17 cellular contexts compared by ENCODE assay signal in the genomic region with DNA sequence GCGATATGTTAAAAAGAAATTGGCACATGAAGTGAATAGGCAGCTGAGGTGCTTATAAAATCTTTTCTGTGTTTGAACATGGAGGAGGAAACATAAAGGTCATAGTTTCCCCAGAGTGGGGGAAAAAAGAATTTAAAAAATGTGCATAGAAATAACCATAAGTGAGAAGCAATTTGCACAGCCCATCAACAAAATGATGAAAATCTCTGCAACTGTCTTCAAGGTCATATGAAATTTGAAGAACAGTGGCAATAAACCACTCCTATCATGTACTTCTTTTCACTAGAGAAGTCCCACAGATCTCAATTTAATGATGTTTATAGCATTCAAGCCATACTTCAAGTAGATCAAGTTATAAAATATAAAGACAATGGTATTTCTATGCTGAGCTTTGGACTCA. TPM values are rescaled to one million over a fixed set of nuclear protein-coding genes. Genes with fewer than 3 reads are reported as not detected.
DNase-seq lines count a peak whose midpoint lies in the region; ATAC-seq and TF ChIP-seq lines count a peak whose summit lies in the region.
"Had no signal": no experiment of that assay in that cellular context is flagged by ENCODE, and none has a peak within 500 bp of the region (broad histone marks: within the 10 kb centered on the region; RNA-seq: fewer than 3 reads in every experiment).

No MANE protein-coding gene starts in this region.

- H3K4me3 Mint-ChIP-seq in chondrocyte (ENCODE audit: unreplicated experiment) = no peak overlapping the region
- H3K4me3 Mint-ChIP-seq: B cell; CD8-positive, alpha-beta T cell; H9 had no signal

- H3K27ac Mint-ChIP-seq in chondrocyte (ENCODE audit: unreplicated experiment) = peak overlapping the region; percentile 22
- H3K27ac Mint-ChIP-seq: B cell; CD8-positive, alpha-beta T cell; H9 had no signal

- POLR2A ChIA-PET in HCT116 (lab: Charles Lee) = no interaction called here

- no peaks in the 10 kb centered on the region for H3K9me2 ChIP-seq in HCT116 (ENCODE audit: insufficient read depth)

- DNase-seq in HCT116 (ENCODE audit: low read depth, low spot score) = no peak
- peak in 1 of 2 experiments; percentile 62 for DNase-seq in SJSA1 (ENCODE audit: low read depth in 1 of 2, low spot score in 2 of 2)
- DNase-seq in chondrocyte (ENCODE audit: low spot score) = no peak
- DNase-seq in fibroblast of the aortic adventitia (ENCODE audit: low read depth) = peak; percentile 5
- no peak for DNase-seq in NCI-H2107 treated with DMSO at 0.1 percent for 48 hours (lab: John Stamatoyannopoulos, UW; ENCODE audit: unreplicated experiment)
- DNase-seq in activated CD4-positive, alpha-beta T cell treated with anti-CD3 and anti-CD28 coated beads for 4 hours = no peak
- no peak for DNase-seq in stimulated activated CD4-positive, alpha-beta T cell treated with anti-CD3 and anti-CD28 coated beads, Interleukin-2, amount 100 ng/mL, for 48 hours
- DNase-seq: 8988T; Calu3; CD8-positive, alpha-beta T cell; DMS79 treated with DMSO at 0.1 percent for 48 hours; GF-D8; H9 had no signal

- H3K27me3 ChIP-seq in HCT116 (ENCODE audit: insufficient read depth, low read length) (no peaks in the 10 kb centered on the region), SJSA1 (replicated peaks) (no peaks in the 10 kb centered on the region)
- H3K27me3 ChIP-seq: BLaER1 treated with 17β-estradiol and CSF1 and Interleukin-3, amounts not matched to agents 10 nM and 100 nM had no signal

- ATAC-seq in HCT116 (no peak), HG03108 (IDR thresholded peaks at IDR 0.05; ENCODE audit: unreplicated experiment) (no peak)
- ATAC-seq: CD8-positive, alpha-beta T cell had no signal

- intact Hi-C loops in HCT116 (cut with micrococcal nuclease) = no loop called here

- no peak for TF ChIP-seq RAD21 in HCT116 (IDR thresholded peaks at IDR 0.05; ENCODE audit: low read depth)

- no peak overlapping the region for H3K4me2 ChIP-seq in HCT116 (ENCODE audit: low read length)
- H3K4me2 ChIP-seq: BLaER1 treated with 17β-estradiol and CSF1 and Interleukin-3, amounts not matched to agents 10 nM and 100 nM had no signal

- RAD21 ChIA-PET in HCT116 (lab: Charles Lee; ENCODE audit: low non-redundant PET in 1 of 2, low total read pairs in 2 of 2, uncharacterized antibody in 2 of 2, unreplicated experiment in 2 of 2) = no interaction called here

- H3K79me2 ChIP-seq in HCT116 (ENCODE audit: insufficient read depth, low read length) = no peaks in the 10 kb centered on the region

- no peak overlapping the region for H3K9ac ChIP-seq in HCT116 (ENCODE audit: low read length)
- H3K9ac ChIP-seq: BLaER1 treated with 17β-estradiol and CSF1 and Interleukin-3, amounts not matched to agents 10 nM and 100 nM had no signal

- peak overlapping the region; percentile 45 for H2AFZ ChIP-seq in HCT116 (ENCODE audit: low read depth, low read length, poor library complexity, severe bottlenecking)

- TF ChIP-seq CTCF in HCT116 (IDR thresholded peaks at IDR 0.05 in 2 of 3, conservative IDR thresholded peaks at IDR 0.05 in 1 of 3; ENCODE audit: borderline replicate concordance in 1 of 3, insufficient read depth in 1 of 3, low read depth in 2 of 3, low read length in 2 of 3) (no peak), chondrocyte (IDR thresholded peaks at IDR 0.05) (no peak), fibroblast of the aortic adventitia (IDR thresholded peaks at IDR 0.05; ENCODE audit: insufficient read depth, low read length) (no peak)

- BruUV-seq in HCT116 (replicated peaks; lab: Mats Ljungman, UMichigan) = no TSS peak

- H3K4me1 ChIP-seq in HCT116 (ENCODE audit: control insufficient read depth in 1 of 2, insufficient read depth in 2 of 2, low read length in 2 of 2) (no peaks in the 10 kb centered on the region), SJSA1 (replicated peaks) (peaks cover 33% of the 10 kb centered on the region)
- H3K4me1 ChIP-seq: BLaER1 treated with 17β-estradiol and CSF1 and Interleukin-3, amounts not matched to agents 10 nM and 100 nM had no signal

- H3K27ac ChIP-seq in HCT116 (ENCODE audit: low read depth, low read length) (no peak overlapping the region), SJSA1 (peak overlapping the region; percentile 61)
- H3K27ac ChIP-seq: BLaER1 treated with 17β-estradiol and CSF1 and Interleukin-3, amounts not matched to agents 10 nM and 100 nM had no signal

- no peaks in the 10 kb centered on the region for H3K36me3 Mint-ChIP-seq in chondrocyte (ENCODE audit: low read depth)
- H3K36me3 Mint-ChIP-seq: CD8-positive, alpha-beta T cell had no signal

- no peaks in the 10 kb centered on the region for H3K36me3 ChIP-seq in HCT116 (ENCODE audit: control insufficient read depth in 1 of 2, insufficient read depth in 2 of 2, low read length in 2 of 2)
- H3K36me3 ChIP-seq in SJSA1 = no peaks in the 10 kb centered on the region
- H3K36me3 ChIP-seq: BLaER1 treated with 17β-estradiol and CSF1 and Interleukin-3, amounts not matched to agents 10 nM and 100 nM had no signal

- no peaks in the 10 kb centered on the region for H3K27me3 Mint-ChIP-seq in chondrocyte (ENCODE audit: low read depth)
- H3K27me3 Mint-ChIP-seq: B cell had no signal

- no peak for TF ChIP-seq POLR2A in HCT116 (IDR thresholded peaks at IDR 0.05; ENCODE audit: borderline replicate concordance, extremely low read depth, insufficient read depth, insufficient read length)

- H3K9me3 Mint-ChIP-seq in chondrocyte (ENCODE audit: low read depth) = peaks cover 4% of the 10 kb centered on the region

- no peaks in the 10 kb centered on the region for H4K20me1 ChIP-seq in HCT116 (ENCODE audit: insufficient read depth)
- H4K20me1 ChIP-seq: BLaER1 treated with 17β-estradiol and CSF1 and Interleukin-3, amounts not matched to agents 10 nM and 100 nM had no signal

- H3K9me3 ChIP-seq in HCT116 (ENCODE audit: control insufficient read depth in 1 of 2, insufficient read depth in 1 of 2, low read depth in 1 of 2, low read length in 2 of 2) (no peaks in the 10 kb centered on the region), SJSA1 (replicated peaks) (no peaks in the 10 kb centered on the region)
- H3K9me3 ChIP-seq: BLaER1 treated with 17β-estradiol and CSF1 and Interleukin-3, amounts not matched to agents 10 nM and 100 nM had no signal

- H3K4me3 ChIP-seq in HCT116 (replicated peaks in 1 of 2; ENCODE audit: low read depth in 1 of 2, low read length in 2 of 2) = no peak overlapping the region
- no peak overlapping the region for H3K4me3 ChIP-seq in SJSA1
- no peak overlapping the region for H3K4me3 ChIP-seq in fibroblast of the aortic adventitia (ENCODE audit: low read depth, low read length)
- H3K4me3 ChIP-seq: BLaER1 treated with 17β-estradiol and CSF1 and Interleukin-3, amounts not matched to agents 10 nM and 100 nM had no signal

- peaks cover 11% of the 10 kb centered on the region for H3K4me1 Mint-ChIP-seq in chondrocyte (ENCODE audit: low read depth)
- H3K4me1 Mint-ChIP-seq: B cell, H9 had no signal

- CTCF ChIA-PET in HCT116 (lab: Charles Lee) = no interaction called here

TF ChIP-seq in HCT116, 20 proteins besides CTCF, POLR2A, EP300 and RAD21:
- TF ChIP-seq YY1 (IDR thresholded peaks at IDR 0.05; ENCODE audit: extremely low read depth, insufficient replicate concordance, low read depth, low read length) (no peak), ZFX (IDR thresholded peaks at IDR 0.05) (no peak), CBX3 (IDR thresholded peaks at IDR 0.05; ENCODE audit: low read depth) (no peak)

RNA-seq across cellular contexts. Expression of a gene that starts 46.7 kb away (rescaled TPM):
- 0.61 TPM for total RNA-seq in HCT116 (2021; ENCODE audit: unreplicated experiment)
- 0.06 and 0.20 TPM in 2 replicates for polyA plus RNA-seq in HCT116 (2012)
- 8.0 and 12.1 TPM in 2 replicates for total RNA-seq in SJSA1 (2014; rRNA removed; shearing (Covaris generic))
- not detected in 3 replicates for total RNA-seq in chondrocyte
- total RNA-seq in fibroblast of the aortic adventitia (ENCODE audit: low replicate concordance) = 4.7 and 12.9 TPM in 2 replicates
- total RNA-seq: CD8-positive, alpha-beta T cell; H1; H9 had no signal
